1 cellular context compared by ENCODE assay signal in the genomic region with DNA sequence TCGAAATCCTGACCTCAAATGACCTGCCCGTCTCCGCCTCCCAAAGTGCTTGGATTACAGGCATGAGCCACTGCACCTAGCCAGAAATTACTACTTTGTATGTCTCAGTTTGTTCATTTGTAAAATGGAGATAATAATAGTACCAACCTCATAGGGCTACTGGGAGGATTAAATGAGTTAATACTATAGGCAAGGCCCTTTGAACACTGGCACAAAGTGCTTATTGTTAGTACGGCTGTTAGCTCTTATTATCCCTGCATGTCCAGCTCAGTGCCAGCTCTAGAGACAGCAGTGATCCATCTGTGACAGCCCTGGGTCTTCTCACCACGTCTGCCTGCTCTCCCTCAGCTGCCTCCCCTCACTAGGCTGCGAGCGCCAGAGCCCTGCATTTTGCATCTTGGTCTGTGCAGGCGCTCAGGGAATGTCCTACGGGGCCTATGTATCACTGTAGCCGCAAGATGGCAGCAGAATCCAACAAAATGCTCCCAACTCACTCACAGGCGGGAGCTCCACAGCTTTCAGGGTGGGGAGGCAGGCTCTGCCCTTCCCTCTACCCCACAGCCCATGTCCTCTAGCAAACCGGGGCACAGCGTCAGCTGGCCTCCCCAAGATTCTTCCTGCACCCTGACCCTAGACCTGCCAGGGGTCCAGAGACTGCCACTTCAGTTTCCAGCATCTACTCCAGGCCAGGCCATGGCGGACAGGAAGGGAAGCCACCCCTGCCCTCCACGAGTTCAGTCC.
TF ChIP-seq lines count a peak whose summit lies in the region.

No MANE protein-coding gene starts in this region.

TF ChIP-seq in endothelial cell of umbilical vein, 7 proteins besides CTCF, POLR2A, EP300 and RAD21:
- TF ChIP-seq EZH2 (IDR thresholded peaks at IDR 0.05; ENCODE audit: borderline replicate concordance, low read depth, low read length, severe bottlenecking), result no peak
- TF ChIP-seq FOS (IDR thresholded peaks at IDR 0.05; ENCODE audit: borderline replicate concordance, insufficient read depth, low read length), result no peak
- no peak for TF ChIP-seq MAX (IDR thresholded peaks at IDR 0.05; ENCODE audit: insufficient read depth, insufficient read length)
- TF ChIP-seq JUN (IDR thresholded peaks at IDR 0.05; ENCODE audit: borderline replicate concordance, insufficient read depth, insufficient read length, low read depth), result no peak
- no peak for TF ChIP-seq POLR2AphosphoS5 (IDR thresholded peaks at IDR 0.05; ENCODE audit: insufficient read depth, low read depth, low read length)
- TF ChIP-seq GATA2 (IDR thresholded peaks at IDR 0.05; ENCODE audit: insufficient read depth, insufficient read length, low read depth, low read length), result no peak
- no peak for TF ChIP-seq MYC (IDR thresholded peaks at IDR 0.05; ENCODE audit: low read depth, low read length)
